ENCODE assay signal across 2 cellular contexts in genomic region chr3:110575702-110576101, GRCh38.
TF ChIP-seq lines count a peak whose summit lies in the region.

No MANE protein-coding gene starts in this region.

TF ChIP-seq in IMR-90, 13 proteins besides CTCF, POLR2A, EP300 and RAD21:
- TF ChIP-seq, protein P1, sequence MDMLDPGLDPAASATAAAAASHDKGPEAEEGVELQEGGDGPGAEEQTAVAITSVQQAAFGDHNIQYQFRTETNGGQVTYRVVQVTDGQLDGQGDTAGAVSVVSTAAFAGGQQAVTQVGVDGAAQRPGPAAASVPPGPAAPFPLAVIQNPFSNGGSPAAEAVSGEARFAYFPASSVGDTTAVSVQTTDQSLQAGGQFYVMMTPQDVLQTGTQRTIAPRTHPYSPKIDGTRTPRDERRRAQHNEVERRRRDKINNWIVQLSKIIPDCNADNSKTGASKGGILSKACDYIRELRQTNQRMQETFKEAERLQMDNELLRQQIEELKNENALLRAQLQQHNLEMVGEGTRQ (IDR thresholded peaks at IDR 0.05; ENCODE audit: low read depth, low read length), result no peak
- TF ChIP-seq CHD1 (IDR thresholded peaks at IDR 0.05; ENCODE audit: low read depth, low read length), result no peak
TF ChIP-seq in IMR-90: peak in this region for 0.

TF ChIP-seq in H1, 55 proteins besides CTCF, POLR2A, EP300 and RAD21:
- no peak for TF ChIP-seq TBP (IDR thresholded peaks at IDR 0.05; ENCODE audit: low read depth, low read length)
- no peak for TF ChIP-seq BRCA1 (IDR thresholded peaks at IDR 0.05; ENCODE audit: low read depth, low read length)
- TF ChIP-seq CEBPB (IDR thresholded peaks at IDR 0.05; ENCODE audit: low read depth, low read length), result no peak
- TF ChIP-seq MAFK (IDR thresholded peaks at IDR 0.05; ENCODE audit: low read depth, low read length), result no peak
- no peak for TF ChIP-seq SIN3A (conservative IDR thresholded peaks at IDR 0.05 in 1 of 2, IDR thresholded peaks at IDR 0.05 in 1 of 2; ENCODE audit: low read depth in 1 of 2, low read length in 2 of 2)
- TF ChIP-seq, protein P2, sequence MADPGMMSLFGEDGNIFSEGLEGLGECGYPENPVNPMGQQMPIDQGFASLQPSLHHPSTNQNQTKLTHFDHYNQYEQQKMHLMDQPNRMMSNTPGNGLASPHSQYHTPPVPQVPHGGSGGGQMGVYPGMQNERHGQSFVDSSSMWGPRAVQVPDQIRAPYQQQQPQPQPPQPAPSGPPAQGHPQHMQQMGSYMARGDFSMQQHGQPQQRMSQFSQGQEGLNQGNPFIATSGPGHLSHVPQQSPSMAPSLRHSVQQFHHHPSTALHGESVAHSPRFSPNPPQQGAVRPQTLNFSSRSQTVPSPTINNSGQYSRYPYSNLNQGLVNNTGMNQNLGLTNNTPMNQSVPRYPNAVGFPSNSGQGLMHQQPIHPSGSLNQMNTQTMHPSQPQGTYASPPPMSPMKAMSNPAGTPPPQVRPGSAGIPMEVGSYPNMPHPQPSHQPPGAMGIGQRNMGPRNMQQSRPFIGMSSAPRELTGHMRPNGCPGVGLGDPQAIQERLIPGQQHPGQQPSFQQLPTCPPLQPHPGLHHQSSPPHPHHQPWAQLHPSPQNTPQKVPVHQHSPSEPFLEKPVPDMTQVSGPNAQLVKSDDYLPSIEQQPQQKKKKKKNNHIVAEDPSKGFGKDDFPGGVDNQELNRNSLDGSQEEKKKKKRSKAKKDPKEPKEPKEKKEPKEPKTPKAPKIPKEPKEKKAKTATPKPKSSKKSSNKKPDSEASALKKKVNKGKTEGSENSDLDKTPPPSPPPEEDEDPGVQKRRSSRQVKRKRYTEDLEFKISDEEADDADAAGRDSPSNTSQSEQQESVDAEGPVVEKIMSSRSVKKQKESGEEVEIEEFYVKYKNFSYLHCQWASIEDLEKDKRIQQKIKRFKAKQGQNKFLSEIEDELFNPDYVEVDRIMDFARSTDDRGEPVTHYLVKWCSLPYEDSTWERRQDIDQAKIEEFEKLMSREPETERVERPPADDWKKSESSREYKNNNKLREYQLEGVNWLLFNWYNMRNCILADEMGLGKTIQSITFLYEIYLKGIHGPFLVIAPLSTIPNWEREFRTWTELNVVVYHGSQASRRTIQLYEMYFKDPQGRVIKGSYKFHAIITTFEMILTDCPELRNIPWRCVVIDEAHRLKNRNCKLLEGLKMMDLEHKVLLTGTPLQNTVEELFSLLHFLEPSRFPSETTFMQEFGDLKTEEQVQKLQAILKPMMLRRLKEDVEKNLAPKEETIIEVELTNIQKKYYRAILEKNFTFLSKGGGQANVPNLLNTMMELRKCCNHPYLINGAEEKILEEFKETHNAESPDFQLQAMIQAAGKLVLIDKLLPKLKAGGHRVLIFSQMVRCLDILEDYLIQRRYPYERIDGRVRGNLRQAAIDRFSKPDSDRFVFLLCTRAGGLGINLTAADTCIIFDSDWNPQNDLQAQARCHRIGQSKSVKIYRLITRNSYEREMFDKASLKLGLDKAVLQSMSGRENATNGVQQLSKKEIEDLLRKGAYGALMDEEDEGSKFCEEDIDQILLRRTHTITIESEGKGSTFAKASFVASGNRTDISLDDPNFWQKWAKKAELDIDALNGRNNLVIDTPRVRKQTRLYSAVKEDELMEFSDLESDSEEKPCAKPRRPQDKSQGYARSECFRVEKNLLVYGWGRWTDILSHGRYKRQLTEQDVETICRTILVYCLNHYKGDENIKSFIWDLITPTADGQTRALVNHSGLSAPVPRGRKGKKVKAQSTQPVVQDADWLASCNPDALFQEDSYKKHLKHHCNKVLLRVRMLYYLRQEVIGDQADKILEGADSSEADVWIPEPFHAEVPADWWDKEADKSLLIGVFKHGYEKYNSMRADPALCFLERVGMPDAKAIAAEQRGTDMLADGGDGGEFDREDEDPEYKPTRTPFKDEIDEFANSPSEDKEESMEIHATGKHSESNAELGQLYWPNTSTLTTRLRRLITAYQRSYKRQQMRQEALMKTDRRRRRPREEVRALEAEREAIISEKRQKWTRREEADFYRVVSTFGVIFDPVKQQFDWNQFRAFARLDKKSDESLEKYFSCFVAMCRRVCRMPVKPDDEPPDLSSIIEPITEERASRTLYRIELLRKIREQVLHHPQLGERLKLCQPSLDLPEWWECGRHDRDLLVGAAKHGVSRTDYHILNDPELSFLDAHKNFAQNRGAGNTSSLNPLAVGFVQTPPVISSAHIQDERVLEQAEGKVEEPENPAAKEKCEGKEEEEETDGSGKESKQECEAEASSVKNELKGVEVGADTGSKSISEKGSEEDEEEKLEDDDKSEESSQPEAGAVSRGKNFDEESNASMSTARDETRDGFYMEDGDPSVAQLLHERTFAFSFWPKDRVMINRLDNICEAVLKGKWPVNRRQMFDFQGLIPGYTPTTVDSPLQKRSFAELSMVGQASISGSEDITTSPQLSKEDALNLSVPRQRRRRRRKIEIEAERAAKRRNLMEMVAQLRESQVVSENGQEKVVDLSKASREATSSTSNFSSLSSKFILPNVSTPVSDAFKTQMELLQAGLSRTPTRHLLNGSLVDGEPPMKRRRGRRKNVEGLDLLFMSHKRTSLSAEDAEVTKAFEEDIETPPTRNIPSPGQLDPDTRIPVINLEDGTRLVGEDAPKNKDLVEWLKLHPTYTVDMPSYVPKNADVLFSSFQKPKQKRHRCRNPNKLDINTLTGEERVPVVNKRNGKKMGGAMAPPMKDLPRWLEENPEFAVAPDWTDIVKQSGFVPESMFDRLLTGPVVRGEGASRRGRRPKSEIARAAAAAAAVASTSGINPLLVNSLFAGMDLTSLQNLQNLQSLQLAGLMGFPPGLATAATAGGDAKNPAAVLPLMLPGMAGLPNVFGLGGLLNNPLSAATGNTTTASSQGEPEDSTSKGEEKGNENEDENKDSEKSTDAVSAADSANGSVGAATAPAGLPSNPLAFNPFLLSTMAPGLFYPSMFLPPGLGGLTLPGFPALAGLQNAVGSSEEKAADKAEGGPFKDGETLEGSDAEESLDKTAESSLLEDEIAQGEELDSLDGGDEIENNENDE (IDR thresholded peaks at IDR 0.05; ENCODE audit: insufficient replicate concordance, low read length), result no peak
- TF ChIP-seq ASH2L (IDR thresholded peaks at IDR 0.05; ENCODE audit: low read length), result no peak
- TF ChIP-seq RFX5 (IDR thresholded peaks at IDR 0.05; ENCODE audit: borderline replicate concordance, low read depth, low read length), result no peak
- TF ChIP-seq TCF12 (IDR thresholded peaks at IDR 0.05; ENCODE audit: low read depth, low read length), result no peak
- TF ChIP-seq NANOG (IDR thresholded peaks at IDR 0.05; ENCODE audit: insufficient read depth, low read depth, low read length, poor library complexity, severe bottlenecking), result no peak
